In genomic region chr13:75355609-75356008, GRCh38 we compare ENCODE assay signal across 22 cellular contexts.
"Had no signal": no experiment of that assay in that cellular context is flagged by ENCODE, and none has a peak within 500 bp of the region (broad histone marks: within the 10 kb centered on the region; RNA-seq: fewer than 3 reads in every experiment).

No MANE protein-coding gene starts in this region.

- H3K27ac Mint-ChIP-seq: natural killer cell; neural progenitor cell; stimulated activated naive B cell treated with anti-CD40 and anti-IgM and Interleukin-4, amounts not matched to agents 10 μg/mL and 1 μg/mL and 100 μg/mL, for 72 hours; stimulated activated naive CD8-positive, alpha-beta T cell treated with anti-CD3 and anti-CD28 coated beads, Interleukin-15, amount 100 ng/mL, for 72 hours had no signal

- H3K27me3 ChIP-seq: colonic mucosa, esophagus squamous epithelium, neural progenitor cell, testis, tibial nerve, upper lobe of right lung, vagina had no signal

- H3K4me2 ChIP-seq: neural progenitor cell had no signal

- DNase-seq: colonic mucosa; dermis blood vessel endothelial cell; esophagus squamous epithelium; head of caudate nucleus; hippocampal formation; kidney glomerular epithelial cell; mammary epithelial cell; natural killer cell; nucleus accumbens; retina; stimulated activated CD4-positive, alpha-beta T cell treated with anti-CD3 and anti-CD28 coated beads, Interleukin-2, amount 100 ng/mL, for 24 hours; stimulated activated CD4-positive, alpha-beta T cell treated with anti-CD3 and anti-CD28 coated beads, Interleukin-4, amount 100 ng/mL, for 4 hours; stimulated activated naive B cell treated with anti-CD40 and anti-IgM and Interleukin-4, amounts not matched to agents 10 μg/mL and 1 μg/mL and 100 μg/mL, for 72 hours; stimulated activated naive CD8-positive, alpha-beta T cell treated with anti-CD3 and anti-CD28 coated beads, Interleukin-15, amount 100 ng/mL, for 72 hours; testis; upper lobe of right lung had no signal

- ATAC-seq: natural killer cell; sciatic nerve; stimulated activated naive B cell treated with anti-CD40 and anti-IgM and Interleukin-4, amounts not matched to agents 10 μg/mL and 1 μg/mL and 100 μg/mL, for 72 hours; stimulated activated naive CD8-positive, alpha-beta T cell treated with anti-CD3 and anti-CD28 coated beads, Interleukin-15, amount 100 ng/mL, for 72 hours; upper lobe of right lung had no signal

- H3K27me3 Mint-ChIP-seq: stimulated activated naive B cell treated with anti-CD40 and anti-IgM and Interleukin-4, amounts not matched to agents 10 μg/mL and 1 μg/mL and 100 μg/mL, for 72 hours; stimulated activated naive CD8-positive, alpha-beta T cell treated with anti-CD3 and anti-CD28 coated beads, Interleukin-15, amount 100 ng/mL, for 72 hours had no signal

- H3K4me3 Mint-ChIP-seq: natural killer cell; neural progenitor cell; stimulated activated naive B cell treated with anti-CD40 and anti-IgM and Interleukin-4, amounts not matched to agents 10 μg/mL and 1 μg/mL and 100 μg/mL, for 72 hours; stimulated activated naive CD8-positive, alpha-beta T cell treated with anti-CD3 and anti-CD28 coated beads, Interleukin-15, amount 100 ng/mL, for 72 hours had no signal

- H3K4me1 ChIP-seq: colonic mucosa, esophagus squamous epithelium, neural progenitor cell, parathyroid adenoma, prostate gland, testis, upper lobe of right lung, vagina had no signal

- H3K27ac ChIP-seq: colonic mucosa, esophagus squamous epithelium, neural progenitor cell, parathyroid adenoma, prostate gland, testis, tibial nerve, upper lobe of right lung, vagina had no signal

- H3K9me3 ChIP-seq: colonic mucosa, esophagus squamous epithelium, prostate gland, testis, tibial nerve, upper lobe of right lung, vagina had no signal

- H3K4me3 ChIP-seq: colonic mucosa, esophagus squamous epithelium, neural progenitor cell, prostate gland, testis, tibial nerve, upper lobe of right lung, vagina had no signal

- H3K36me3 Mint-ChIP-seq: natural killer cell; stimulated activated naive B cell treated with anti-CD40 and anti-IgM and Interleukin-4, amounts not matched to agents 10 μg/mL and 1 μg/mL and 100 μg/mL, for 72 hours had no signal

- H3K9me3 Mint-ChIP-seq: natural killer cell; neural progenitor cell; stimulated activated naive B cell treated with anti-CD40 and anti-IgM and Interleukin-4, amounts not matched to agents 10 μg/mL and 1 μg/mL and 100 μg/mL, for 72 hours; stimulated activated naive CD8-positive, alpha-beta T cell treated with anti-CD3 and anti-CD28 coated beads, Interleukin-15, amount 100 ng/mL, for 72 hours had no signal

- H3K36me3 ChIP-seq: colonic mucosa, neural progenitor cell, prostate gland had no signal

- H3K4me1 Mint-ChIP-seq: neural progenitor cell had no signal
